Comparison of ENCODE assay signal across 16 cellular contexts in genomic region chr11:67432655-67433349, GRCh38. TPM values are rescaled to one million over a fixed set of nuclear protein-coding genes. Genes with fewer than 3 reads are reported as not detected.
A peak's percentile ranks its signal among the peaks of the same experiment; 100 is the strongest.
DNase-seq lines count a peak whose midpoint lies in the region; ATAC-seq and TF ChIP-seq lines count a peak whose summit lies in the region.
"Had no signal": no experiment of that assay in that cellular context is flagged by ENCODE, and none has a peak within 500 bp of the region (broad histone marks: within the 10 kb centered on the region; RNA-seq: fewer than 3 reads in every experiment).

No MANE protein-coding gene starts in this region.

- CTCF ChIA-PET in OCI-LY7 (lab: Charles Lee; ENCODE audit: unreplicated experiment): no interaction called here

- DNase-seq in T-helper 2 cell treated with Interferon-gamma antibody and Interleukin-4, amounts not matched to agents 5 μg/mL and 100 μg/mL, for 36 hours (ENCODE audit: low spot score): no peak
- DNase-seq in T-helper 2 cell (no peak), OCI-LY7 (ENCODE audit: low spot score) (no peak), memory B cell (ENCODE audit: low spot score in 2 of 2) (no peak), NCI-H2227 (lab: John Stamatoyannopoulos, UW; ENCODE audit: unreplicated experiment) (no peak)
- DNase-seq: anterior cingulate cortex, Calu3, HFFc6, NCI-H1092, NCI-H226, small intestine had no signal

- no peaks in the 10 kb centered on the region for H3K27me3 Mint-ChIP-seq in T-helper 2 cell treated with Interferon-gamma antibody and Interleukin-4, amounts not matched to agents 5 μg/mL and 100 μg/mL, for 36 hours (ENCODE audit: low read depth)
- H3K27me3 Mint-ChIP-seq in memory B cell: no peaks in the 10 kb centered on the region

- H3K4me1 ChIP-seq in OCI-LY7 (ENCODE audit: insufficient read depth, low read length, poor library complexity, severe bottlenecking): peaks cover 53% of the 10 kb centered on the region

- intact Hi-C loops in OCI-LY7 (cut with micrococcal nuclease; ENCODE audit: unreplicated experiment): no loop called here

- peaks cover 41% of the 10 kb centered on the region for H3K79me2 ChIP-seq in OCI-LY7 (ENCODE audit: insufficient read depth, low read depth, low read length)

- peaks cover 31% of the 10 kb centered on the region for H3K4me1 Mint-ChIP-seq in T-helper 2 cell treated with Interferon-gamma antibody and Interleukin-4, amounts not matched to agents 5 μg/mL and 100 μg/mL, for 36 hours (ENCODE audit: low read depth)
- H3K4me1 Mint-ChIP-seq in memory B cell: peaks cover 38% of the 10 kb centered on the region

- peak overlapping the region; percentile 97; the same call in 1 of the 2 replicates for H3K4me2 ChIP-seq in OCI-LY7 (ENCODE audit: low read length)

- no TSS peak for BruUV-seq in OCI-LY7 (replicated peaks; lab: Mats Ljungman, UMichigan)

- no peak for TF ChIP-seq CTCF in OCI-LY7 (conservative IDR thresholded peaks at IDR 0.05; ENCODE audit: low read length)

- peaks cover 12% of the 10 kb centered on the region for H4K20me1 ChIP-seq in OCI-LY7 (ENCODE audit: insufficient read depth, low read length)

- no peak overlapping the region for H2AFZ ChIP-seq in OCI-LY7 (ENCODE audit: low read length)

- peak overlapping the region; percentile 89 for H3K27ac Mint-ChIP-seq in T-helper 2 cell treated with Interferon-gamma antibody and Interleukin-4, amounts not matched to agents 5 μg/mL and 100 μg/mL, for 36 hours
- H3K27ac Mint-ChIP-seq in memory B cell: peak overlapping the region; percentile 75
- H3K27ac Mint-ChIP-seq: HFFc6 had no signal

- H3K4me3 ChIP-seq in OCI-LY7 (ENCODE audit: low read depth, low read length, poor library complexity, severe bottlenecking): no peak overlapping the region
- H3K4me3 ChIP-seq: lung had no signal

- no peaks in the 10 kb centered on the region for H3K9me3 Mint-ChIP-seq in T-helper 2 cell treated with Interferon-gamma antibody and Interleukin-4, amounts not matched to agents 5 μg/mL and 100 μg/mL, for 36 hours
- no peaks in the 10 kb centered on the region for H3K9me3 Mint-ChIP-seq in memory B cell
- H3K9me3 Mint-ChIP-seq: HFFc6 had no signal

- H3K4me3 Mint-ChIP-seq in T-helper 2 cell treated with Interferon-gamma antibody and Interleukin-4, amounts not matched to agents 5 μg/mL and 100 μg/mL, for 36 hours: no peak overlapping the region
- H3K4me3 Mint-ChIP-seq in memory B cell: no peak overlapping the region
- H3K4me3 Mint-ChIP-seq: HFFc6 had no signal

- peaks cover 66% of the 10 kb centered on the region for H3K36me3 ChIP-seq in OCI-LY7 (ENCODE audit: insufficient read depth, low read length)

- no peaks in the 10 kb centered on the region for H3K9me3 ChIP-seq in OCI-LY7 (ENCODE audit: low read length)

- H3K9me2 ChIP-seq in OCI-LY7 (ENCODE audit: insufficient read depth, low read length): no peaks in the 10 kb centered on the region

- ATAC-seq in memory B cell (ENCODE audit: low read depth) (no peak), HG02798 (IDR thresholded peaks at IDR 0.05; ENCODE audit: poor library complexity, unreplicated experiment) (no peak)

- peak overlapping the region; percentile 94 for H3K27ac ChIP-seq in OCI-LY7 (ENCODE audit: low read depth, low read length, poor library complexity, severe bottlenecking)

- POLR2A ChIA-PET in OCI-LY7 (lab: Charles Lee): no interaction called here

- H3K36me3 Mint-ChIP-seq in T-helper 2 cell treated with Interferon-gamma antibody and Interleukin-4, amounts not matched to agents 5 μg/mL and 100 μg/mL, for 36 hours (ENCODE audit: low read depth): peaks cover 39% of the 10 kb centered on the region
- peaks cover 18% of the 10 kb centered on the region for H3K36me3 Mint-ChIP-seq in memory B cell

RNA-seq across cellular contexts. Expression of gene RPS6KB2, which starts 4.5 kb away (rescaled TPM):
- 51.1 and 69.4 TPM in 2 replicates for total RNA-seq in OCI-LY7 (2014; rRNA removed; shearing (Covaris generic))
- total RNA-seq in OCI-LY7 (2022): 48.3 and 54.9 TPM in 2 replicates

RNA-seq across cellular contexts. Expression of gene PTPRCAP, which starts 4.7 kb away (rescaled TPM):
- 175 and 212 TPM in 2 replicates for total RNA-seq in OCI-LY7 (2014; rRNA removed; shearing (Covaris generic))
- 101 and 129 TPM in 2 replicates for total RNA-seq in OCI-LY7 (2022)

RNA-seq across cellular contexts. Expression of gene CORO1B, which starts 10.5 kb away (rescaled TPM):
- 48.0 and 55.3 TPM in 2 replicates for total RNA-seq in OCI-LY7 (2014; rRNA removed; shearing (Covaris generic))
- 85.3 and 87.4 TPM in 2 replicates for total RNA-seq in OCI-LY7 (2022)

RNA-seq across cellular contexts. Expression of gene CARNS1, which starts 17.3 kb away (rescaled TPM):
- 0.06 and 0.15 TPM in 2 replicates for total RNA-seq in OCI-LY7 (2014; rRNA removed; shearing (Covaris generic))
- total RNA-seq in OCI-LY7 (2022): 0.21 and 0.41 TPM in 2 replicates
- total RNA-seq: A172, Calu3 had no signal

RNA-seq across cellular contexts. Expression of gene GPR152, which starts 19.7 kb away (rescaled TPM):
- total RNA-seq in OCI-LY7 (2014; rRNA removed; shearing (Covaris generic)): not detected in 2 replicates
- total RNA-seq in OCI-LY7 (2022): not detected in 2 replicates
- total RNA-seq: A172; Calu3; HFFc6; lung; omental fat pad; T-helper 1 cell treated with Interleukin-12 subunit alpha and Interleukin-12 subunit beta and Interleukin-4 antibody, amounts not matched to agents 30 ng/mL and 1 ng/mL, for 36 hours had no signal
